In genomic region chr15:41659855-41660234, GRCh38 we compare ENCODE assay signal across 8 cellular contexts. TPM values are rescaled to one million over a fixed set of nuclear protein-coding genes. Genes with fewer than 3 reads are reported as not detected.
A peak's percentile ranks its signal among the peaks of the same experiment; 100 is the strongest.
DNase-seq lines count a peak whose midpoint lies in the region; ATAC-seq and TF ChIP-seq lines count a peak whose summit lies in the region.

No MANE protein-coding gene starts in this region.

- peak; percentile 31 for ATAC-seq in omental fat pad (ENCODE audit: low FRiP score)
- ATAC-seq in GM18517 (IDR thresholded peaks at IDR 0.05; ENCODE audit: unreplicated experiment), result no peak

- H3K4me1 ChIP-seq in esophagus squamous epithelium, result peaks cover 6 to 35% (median 19%) of the 10 kb centered on the region in 3 donors

- no peaks in the 10 kb centered on the region for H3K36me3 ChIP-seq in GM06990 (ENCODE audit: control insufficient read depth, insufficient read depth, low read length)
- no peaks in the 10 kb centered on the region for H3K36me3 ChIP-seq in esophagus squamous epithelium

- H3K27ac ChIP-seq in esophagus squamous epithelium, result peak overlapping the region; percentile 78 to 88 (median 82)

- no peaks in the 10 kb centered on the region for H3K27me3 ChIP-seq in GM06990 (replicated peaks; ENCODE audit: control insufficient read depth, insufficient read depth, low read length)
- H3K27me3 ChIP-seq in esophagus squamous epithelium, result no peaks in the 10 kb centered on the region

- DNase-seq in GM06990 (ENCODE audit: extremely low read depth, insufficient read length) (no peak), NCI-H2227 treated with DMSO at 0.1 percent for 48 hours (lab: John Stamatoyannopoulos, UW) (peak; percentile 53), esophagus squamous epithelium (lab: John Stamatoyannopoulos, UW) (no peak), omental fat pad (ENCODE audit: low spot score) (no peak), HK-2 (ENCODE audit: unreplicated experiment) (no peak), GM19240 (ENCODE audit: insufficient read length, low spot score) (no peak)
- DNase-seq in stimulated activated CD8-positive, alpha-beta memory T cell treated with anti-CD3 and anti-CD28 coated beads, Interleukin-4, amount 100 ng/mL, for 48 hours, result no peak

- no peak for TF ChIP-seq POLR2A in esophagus squamous epithelium (IDR thresholded peaks at IDR 0.05)

- intact Hi-C loops in esophagus squamous epithelium (cut with DNase I), result no loop called here

- TF ChIP-seq CTCF in GM06990 (IDR thresholded peaks at IDR 0.05; ENCODE audit: insufficient read depth, low read length, poor library complexity, severe bottlenecking) (no peak), esophagus squamous epithelium (IDR thresholded peaks at IDR 0.05) (no peak), omental fat pad (IDR thresholded peaks at IDR 0.05) (no peak)

- 25 to 32% methylated on average over 6 to 15 of the region's 21 CpGs for WGBS in esophagus squamous epithelium, 2 donors

- no peaks in the 10 kb centered on the region for H3K9me3 ChIP-seq in esophagus squamous epithelium

- H3K4me3 ChIP-seq in GM06990 (replicated peaks; ENCODE audit: low read depth, low read length) (peak overlapping the region; percentile 42), esophagus squamous epithelium (peak overlapping the region; percentile 48 to 73 (median 64))

RNA-seq across cellular contexts. Expression of gene MGA, which starts 0.4 kb away (rescaled TPM):
- 10 to 100 TPM; 12.9 to 37.4 (median 15.1) TPM for total RNA-seq in esophagus squamous epithelium
- 10 to 100 TPM; 34.9 to 50.7 (median 35.9) TPM for total RNA-seq in omental fat pad
